In the genomic region with DNA sequence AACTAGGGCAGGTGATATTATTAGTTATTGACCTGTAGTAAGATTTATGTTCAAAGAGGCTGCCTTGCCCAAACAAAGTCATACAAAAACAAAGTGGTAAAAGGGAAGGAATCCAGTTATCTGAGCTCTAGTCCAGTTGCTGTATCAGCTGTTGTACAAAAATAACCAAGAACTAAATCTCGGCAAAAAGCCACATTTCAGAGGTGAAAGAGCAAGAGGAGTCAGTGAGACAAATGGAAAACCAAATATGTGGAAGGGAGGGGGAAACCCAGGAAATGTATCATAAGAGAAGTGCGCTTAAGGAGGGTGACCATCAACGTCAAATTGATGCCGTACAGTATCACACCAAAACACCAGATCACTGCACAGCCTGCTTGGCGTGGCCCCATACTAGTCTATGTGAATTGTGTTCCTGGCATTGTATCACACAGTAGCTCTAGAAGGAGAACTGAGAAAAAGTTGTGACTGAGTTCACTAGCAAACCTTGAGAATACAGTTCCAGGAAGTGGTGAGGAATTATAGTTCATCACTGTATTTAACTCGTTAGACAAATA, we compare ENCODE assay signal across 9 cellular contexts. TPM values are rescaled to one million over a fixed set of nuclear protein-coding genes. Genes with fewer than 3 reads are reported as not detected.
DNase-seq lines count a peak whose midpoint lies in the region; ATAC-seq, FAIRE-seq and TF ChIP-seq lines count a peak whose summit lies in the region.
"Had no signal": no experiment of that assay in that cellular context is flagged by ENCODE, and none has a peak within 500 bp of the region (broad histone marks: within the 10 kb centered on the region; RNA-seq: fewer than 3 reads in every experiment).

No MANE protein-coding gene starts in this region.

- intact Hi-C loops in right cardiac atrium (cut with DNase I) = loop anchor here in 1 of 4 donors (10.0 kb wide), 1 partner anchor 172 kb away; no protein-coding TSS in a partner anchor

- no peaks in the 10 kb centered on the region for H3K9me2 ChIP-seq in MM.1S (replicated peaks; ENCODE audit: insufficient read depth, low read length)

- H3K4me1 ChIP-seq in MM.1S (ENCODE audit: low read length) (peaks cover 73% of the 10 kb centered on the region), right cardiac atrium (ENCODE audit: control insufficient read depth, insufficient read depth, low read length) (no peaks in the 10 kb centered on the region)

- peaks cover 8% of the 10 kb centered on the region for H3K79me2 ChIP-seq in MM.1S (ENCODE audit: low read length)

- H3K27me3 ChIP-seq in MM.1S (replicated peaks; ENCODE audit: insufficient read depth, low read length) (no peaks in the 10 kb centered on the region), right cardiac atrium (ENCODE audit: control insufficient read depth, insufficient read depth) (no peaks in the 10 kb centered on the region)

- H3K27ac ChIP-seq in MM.1S (ENCODE audit: low read length) (peak overlapping the region; percentile 71), right cardiac atrium (ENCODE audit: low read length) (no peak overlapping the region)

- H3K9me3 ChIP-seq in MM.1S (replicated peaks; ENCODE audit: insufficient read depth, low read length) (no peaks in the 10 kb centered on the region), right cardiac atrium (ENCODE audit: control insufficient read depth, low read length) (no peaks in the 10 kb centered on the region)

- 61% methylated on average over 6 of the region's 6 CpGs for WGBS in right cardiac atrium

- H3K36me3 ChIP-seq in MM.1S (replicated peaks; ENCODE audit: insufficient read depth, low read length) = no peaks in the 10 kb centered on the region

- peak; percentile 49; the same call in 1 of the 2 replicates for TF ChIP-seq POLR2A in GM12892 (IDR thresholded peaks at IDR 0.05; ENCODE audit: low read depth, low read length)

- DNase-seq in GM12892 (ENCODE audit: insufficient read length) (no peak), MM.1S (peak; percentile 61), right cardiac atrium (peak in 2 of 3 donors; percentile 51 to 54), NCI-H446 treated with DMSO at 0.1 percent for 48 hours (lab: John Stamatoyannopoulos, UW) (no peak), midbrain (lab: John Stamatoyannopoulos, UW) (no peak), inferior parietal cortex (ENCODE audit: extremely low spot score) (no peak), amygdala (lab: John Stamatoyannopoulos, UW) (no peak)

- ATAC-seq in GM21515 (IDR thresholded peaks at IDR 0.05; ENCODE audit: unreplicated experiment) (peak; percentile 67), right cardiac atrium (peak; percentile 68 to 93)

- peak overlapping the region; percentile 21 for H3K9ac ChIP-seq in MM.1S (ENCODE audit: low read length)

- TF ChIP-seq CTCF in MM.1S (IDR thresholded peaks at IDR 0.05; ENCODE audit: low read length) = no peak

- H3K4me2 ChIP-seq in MM.1S (ENCODE audit: low read depth, low read length) = peak overlapping the region; percentile 49

- peak overlapping the region; percentile 3; the same call in 1 of the 2 replicates for H2AFZ ChIP-seq in MM.1S (ENCODE audit: low read length)

- peak; percentile 98 for FAIRE-seq in GM12892 (lab: Jason Lieb, UNC)
- FAIRE-seq: bronchial epithelial cell had no signal

- H4K20me1 ChIP-seq in MM.1S (ENCODE audit: insufficient read depth, low read length) = no peaks in the 10 kb centered on the region

- H3K4me3 ChIP-seq in MM.1S (ENCODE audit: low read length) = peak overlapping the region; percentile 3; the same call in 1 of the 2 replicates
- no peak overlapping the region for H3K4me3 ChIP-seq in right cardiac atrium (ENCODE audit: low read length)

- peaks cover 47% of the 10 kb centered on the region for H3F3A ChIP-seq in MM.1S (ENCODE audit: insufficient read depth, low read length)

RNA-seq across cellular contexts. Expression of gene AGBL3, which starts 6.4 kb away (rescaled TPM):
- polyA plus RNA-seq in GM12892 (2012; ENCODE audit: missing spikeins) = 4.3 TPM
- total RNA-seq in right cardiac atrium = 1 to 10 TPM; 1.2 to 3.4 (median 1.8) TPM
- polyA plus RNA-seq in right cardiac atrium = 0.81 TPM

Comparison
In these comparisons a context has a peak if more than half of its experiments do, and no peak if none do; other contexts are left out.
1. DNase-seq: peak in MM.1S (single experiment) and right cardiac atrium (2 of 3); none in GM12892 (single experiment), NCI-H446 treated with DMSO at 0.1 percent for 48 hours (single experiment), midbrain (single experiment), inferior parietal cortex (single experiment) and amygdala (0 of 56).